In genomic region chr9:71793386-71794105, GRCh38 we compare ENCODE assay signal across 1 cellular context.
A peak's percentile ranks its signal among the peaks of the same experiment; 100 is the strongest.
TF ChIP-seq lines count a peak whose summit lies in the region.

No MANE protein-coding gene starts in this region.

TF ChIP-seq in HepG2, 621 proteins besides CTCF, POLR2A, EP300 and RAD21 (continued from another document):
- peak; percentile 59; the same call in 1 of the 2 replicates for TF ChIP-seq AHDC1 (CRISPR knock-in tag; IDR thresholded peaks at IDR 0.05; ENCODE audit: borderline replicate concordance)
- TF ChIP-seq ZNF552 (CRISPR knock-in tag; IDR thresholded peaks at IDR 0.05; ENCODE audit: borderline replicate concordance), result no peak
- TF ChIP-seq ZNF761 (CRISPR knock-in tag; conservative IDR thresholded peaks at IDR 0.05), result no peak
- no peak for TF ChIP-seq ZGPAT (CRISPR knock-in tag; IDR thresholded peaks at IDR 0.05)
- TF ChIP-seq GTF2F1 (IDR thresholded peaks at IDR 0.05; ENCODE audit: low read length), result no peak
- TF ChIP-seq ISX (CRISPR knock-in tag; conservative IDR thresholded peaks at IDR 0.05), result no peak
- TF ChIP-seq ZNF710 (CRISPR knock-in tag; IDR thresholded peaks at IDR 0.05; ENCODE audit: borderline replicate concordance), result peak; percentile 82
- no peak for TF ChIP-seq ZSCAN31 (CRISPR knock-in tag; IDR thresholded peaks at IDR 0.05; ENCODE audit: low read depth)
- TF ChIP-seq CENPBD1 (CRISPR knock-in tag; IDR thresholded peaks at IDR 0.05; ENCODE audit: borderline replicate concordance, low read depth), result no peak
- no peak for TF ChIP-seq ATF7 (IDR thresholded peaks at IDR 0.05)
- TF ChIP-seq ATF7 (CRISPR knock-in tag; IDR thresholded peaks at IDR 0.05), result no peak
- TF ChIP-seq SMARCC2 (IDR thresholded peaks at IDR 0.05), result no peak
- TF ChIP-seq ZFAT (CRISPR knock-in tag; conservative IDR thresholded peaks at IDR 0.05), result no peak
- peak; percentile 90 for TF ChIP-seq ZBTB26 (CRISPR knock-in tag; IDR thresholded peaks at IDR 0.05; ENCODE audit: borderline replicate concordance)
- no peak for TF ChIP-seq FOXO4 (CRISPR knock-in tag; conservative IDR thresholded peaks at IDR 0.05)
- no peak for TF ChIP-seq CCDC6 (CRISPR knock-in tag; IDR thresholded peaks at IDR 0.05)
- TF ChIP-seq ZSCAN29 (CRISPR knock-in tag; conservative IDR thresholded peaks at IDR 0.05), result no peak
- no peak for TF ChIP-seq TFE3 (CRISPR knock-in tag; IDR thresholded peaks at IDR 0.05)
- no peak for TF ChIP-seq NFIB (CRISPR knock-in tag; IDR thresholded peaks at IDR 0.05; ENCODE audit: borderline replicate concordance)
- no peak for TF ChIP-seq ZNF580 (CRISPR knock-in tag; IDR thresholded peaks at IDR 0.05; ENCODE audit: borderline replicate concordance, low read depth)
- no peak for TF ChIP-seq ZNF790 (CRISPR knock-in tag; IDR thresholded peaks at IDR 0.05; ENCODE audit: borderline replicate concordance)
- no peak for TF ChIP-seq ZNF430 (CRISPR knock-in tag; IDR thresholded peaks at IDR 0.05)
- TF ChIP-seq STAG1 (CRISPR knock-in tag; IDR thresholded peaks at IDR 0.05), result no peak
- no peak for TF ChIP-seq MED8 (CRISPR knock-in tag; IDR thresholded peaks at IDR 0.05; ENCODE audit: insufficient replicate concordance)
- TF ChIP-seq MTF2 (CRISPR knock-in tag; IDR thresholded peaks at IDR 0.05; ENCODE audit: borderline replicate concordance), result no peak
- no peak for TF ChIP-seq BORCS8-MEF2B (CRISPR knock-in tag; IDR thresholded peaks at IDR 0.05)
- no peak for TF ChIP-seq ATF2 (CRISPR knock-in tag; IDR thresholded peaks at IDR 0.05)
- TF ChIP-seq TEAD3 (CRISPR knock-in tag; optimal IDR thresholded peaks at IDR 0.05; ENCODE audit: borderline replicate concordance), result peak; percentile 91
- no peak for TF ChIP-seq CSRNP1 (CRISPR knock-in tag; IDR thresholded peaks at IDR 0.05)
- TF ChIP-seq KLF15 (CRISPR knock-in tag; IDR thresholded peaks at IDR 0.05; ENCODE audit: borderline replicate concordance), result no peak
- TF ChIP-seq ZNF333 (CRISPR knock-in tag; IDR thresholded peaks at IDR 0.05; ENCODE audit: borderline replicate concordance), result no peak
- no peak for TF ChIP-seq THAP9 (CRISPR knock-in tag; IDR thresholded peaks at IDR 0.05; ENCODE audit: borderline replicate concordance)
- no peak for TF ChIP-seq ONECUT2 (CRISPR knock-in tag; IDR thresholded peaks at IDR 0.05)
- TF ChIP-seq ZNF850 (CRISPR knock-in tag; conservative IDR thresholded peaks at IDR 0.05), result no peak
- TF ChIP-seq ZNF432 (CRISPR knock-in tag; IDR thresholded peaks at IDR 0.05; ENCODE audit: borderline replicate concordance), result no peak
- no peak for TF ChIP-seq MBNL3 (CRISPR knock-in tag; conservative IDR thresholded peaks at IDR 0.05)
TF ChIP-seq in HepG2: peak in this region for 16.
